In the genomic region with DNA sequence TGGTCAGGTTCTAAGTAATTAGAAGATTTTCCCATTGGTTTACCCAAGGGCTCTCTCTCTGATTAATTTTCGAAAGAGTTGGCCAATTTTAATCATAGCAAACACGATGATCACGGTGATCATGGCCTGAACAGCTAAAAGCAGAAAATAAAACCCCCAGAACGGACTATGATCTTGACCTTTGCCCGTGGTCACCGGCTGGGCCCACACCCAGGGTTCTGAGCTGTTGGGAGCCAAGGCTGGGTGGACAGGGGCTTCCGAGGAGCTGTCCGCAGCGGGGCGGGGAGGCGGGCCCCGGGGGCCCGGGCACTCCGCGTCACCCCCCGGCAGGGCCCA, we compare ENCODE assay signal across 1 cellular context.
TF ChIP-seq lines count a peak whose summit lies in the region.

No MANE protein-coding gene starts in this region.

TF ChIP-seq in HepG2, 621 proteins besides CTCF, POLR2A, EP300 and RAD21 (continued from another document and continues in another):
- TF ChIP-seq, protein P1, sequence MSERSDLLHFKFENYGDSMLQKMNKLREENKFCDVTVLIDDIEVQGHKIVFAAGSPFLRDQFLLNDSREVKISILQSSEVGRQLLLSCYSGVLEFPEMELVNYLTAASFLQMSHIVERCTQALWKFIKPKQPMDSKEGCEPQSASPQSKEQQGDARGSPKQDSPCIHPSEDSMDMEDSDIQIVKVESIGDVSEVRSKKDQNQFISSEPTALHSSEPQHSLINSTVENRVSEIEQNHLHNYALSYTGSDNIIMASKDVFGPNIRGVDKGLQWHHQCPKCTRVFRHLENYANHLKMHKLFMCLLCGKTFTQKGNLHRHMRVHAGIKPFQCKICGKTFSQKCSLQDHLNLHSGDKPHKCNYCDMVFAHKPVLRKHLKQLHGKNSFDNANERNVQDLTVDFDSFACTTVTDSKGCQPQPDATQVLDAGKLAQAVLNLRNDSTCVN (CRISPR knock-in tag; IDR thresholded peaks at IDR 0.05; ENCODE audit: borderline replicate concordance), result no peak
- no peak for TF ChIP-seq PAX8 (CRISPR knock-in tag; IDR thresholded peaks at IDR 0.05; ENCODE audit: borderline replicate concordance)
- 0 out of 2 replicates have a peak, but pooled peaks have one; percentile 13 for TF ChIP-seq ZFY (CRISPR knock-in tag; IDR thresholded peaks at IDR 0.05)
- no peak for TF ChIP-seq ZFP37 (CRISPR knock-in tag; IDR thresholded peaks at IDR 0.05; ENCODE audit: borderline replicate concordance)
- no peak for TF ChIP-seq SKI (IDR thresholded peaks at IDR 0.05; ENCODE audit: partially characterized antibody)
- TF ChIP-seq XRCC5 (optimal IDR thresholded peaks at IDR 0.05; ENCODE audit: low read length), result no peak
- TF ChIP-seq PHF5A (CRISPR knock-in tag; IDR thresholded peaks at IDR 0.05; ENCODE audit: low read depth, unreplicated experiment), result no peak
- peak; percentile 62 for TF ChIP-seq HNF4A (CRISPR knock-in tag; IDR thresholded peaks at IDR 0.05)
- TF ChIP-seq, protein P2, sequence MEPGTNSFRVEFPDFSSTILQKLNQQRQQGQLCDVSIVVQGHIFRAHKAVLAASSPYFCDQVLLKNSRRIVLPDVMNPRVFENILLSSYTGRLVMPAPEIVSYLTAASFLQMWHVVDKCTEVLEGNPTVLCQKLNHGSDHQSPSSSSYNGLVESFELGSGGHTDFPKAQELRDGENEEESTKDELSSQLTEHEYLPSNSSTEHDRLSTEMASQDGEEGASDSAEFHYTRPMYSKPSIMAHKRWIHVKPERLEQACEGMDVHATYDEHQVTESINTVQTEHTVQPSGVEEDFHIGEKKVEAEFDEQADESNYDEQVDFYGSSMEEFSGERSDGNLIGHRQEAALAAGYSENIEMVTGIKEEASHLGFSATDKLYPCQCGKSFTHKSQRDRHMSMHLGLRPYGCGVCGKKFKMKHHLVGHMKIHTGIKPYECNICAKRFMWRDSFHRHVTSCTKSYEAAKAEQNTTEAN (CRISPR knock-in tag; conservative IDR thresholded peaks at IDR 0.05), result no peak
- no peak for TF ChIP-seq ZNF562 (CRISPR knock-in tag; IDR thresholded peaks at IDR 0.05; ENCODE audit: borderline replicate concordance)
- no peak for TF ChIP-seq ZNF331 (CRISPR knock-in tag; IDR thresholded peaks at IDR 0.05)
- no peak for TF ChIP-seq NPAS2 (CRISPR knock-in tag; IDR thresholded peaks at IDR 0.05; ENCODE audit: borderline replicate concordance)
- no peak for TF ChIP-seq ZNF143 (CRISPR knock-in tag; IDR thresholded peaks at IDR 0.05)
- TF ChIP-seq IRX3 (CRISPR knock-in tag; IDR thresholded peaks at IDR 0.05; ENCODE audit: borderline replicate concordance, low read depth), result no peak
- peak; percentile 39 for TF ChIP-seq ASH2L (IDR thresholded peaks at IDR 0.05; ENCODE audit: insufficient read length, low read depth, low read length)
- TF ChIP-seq, protein P3, sequence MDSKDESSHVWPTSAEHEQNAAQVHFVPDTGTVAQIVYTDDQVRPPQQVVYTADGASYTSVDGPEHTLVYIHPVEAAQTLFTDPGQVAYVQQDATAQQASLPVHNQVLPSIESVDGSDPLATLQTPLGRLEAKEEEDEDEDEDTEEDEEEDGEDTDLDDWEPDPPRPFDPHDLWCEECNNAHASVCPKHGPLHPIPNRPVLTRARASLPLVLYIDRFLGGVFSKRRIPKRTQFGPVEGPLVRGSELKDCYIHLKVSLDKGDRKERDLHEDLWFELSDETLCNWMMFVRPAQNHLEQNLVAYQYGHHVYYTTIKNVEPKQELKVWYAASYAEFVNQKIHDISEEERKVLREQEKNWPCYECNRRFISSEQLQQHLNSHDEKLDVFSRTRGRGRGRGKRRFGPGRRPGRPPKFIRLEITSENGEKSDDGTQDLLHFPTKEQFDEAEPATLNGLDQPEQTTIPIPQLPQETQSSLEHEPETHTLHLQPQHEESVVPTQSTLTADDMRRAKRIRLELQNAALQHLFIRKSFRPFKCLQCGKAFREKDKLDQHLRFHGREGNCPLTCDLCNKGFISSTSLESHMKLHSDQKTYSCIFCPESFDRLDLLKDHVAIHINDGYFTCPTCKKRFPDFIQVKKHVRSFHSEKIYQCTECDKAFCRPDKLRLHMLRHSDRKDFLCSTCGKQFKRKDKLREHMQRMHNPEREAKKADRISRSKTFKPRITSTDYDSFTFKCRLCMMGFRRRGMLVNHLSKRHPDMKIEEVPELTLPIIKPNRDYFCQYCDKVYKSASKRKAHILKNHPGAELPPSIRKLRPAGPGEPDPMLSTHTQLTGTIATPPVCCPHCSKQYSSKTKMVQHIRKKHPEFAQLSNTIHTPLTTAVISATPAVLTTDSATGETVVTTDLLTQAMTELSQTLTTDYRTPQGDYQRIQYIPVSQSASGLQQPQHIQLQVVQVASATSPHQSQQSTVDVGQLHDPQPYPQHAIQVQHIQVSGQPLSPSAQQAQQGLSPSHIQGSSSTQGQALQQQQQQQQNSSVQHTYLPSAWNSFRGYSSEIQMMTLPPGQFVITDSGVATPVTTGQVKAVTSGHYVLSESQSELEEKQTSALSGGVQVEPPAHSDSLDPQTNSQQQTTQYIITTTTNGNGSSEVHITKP (CRISPR knock-in tag; IDR thresholded peaks at IDR 0.05; ENCODE audit: low read depth), result no peak
- TF ChIP-seq, protein P4, sequence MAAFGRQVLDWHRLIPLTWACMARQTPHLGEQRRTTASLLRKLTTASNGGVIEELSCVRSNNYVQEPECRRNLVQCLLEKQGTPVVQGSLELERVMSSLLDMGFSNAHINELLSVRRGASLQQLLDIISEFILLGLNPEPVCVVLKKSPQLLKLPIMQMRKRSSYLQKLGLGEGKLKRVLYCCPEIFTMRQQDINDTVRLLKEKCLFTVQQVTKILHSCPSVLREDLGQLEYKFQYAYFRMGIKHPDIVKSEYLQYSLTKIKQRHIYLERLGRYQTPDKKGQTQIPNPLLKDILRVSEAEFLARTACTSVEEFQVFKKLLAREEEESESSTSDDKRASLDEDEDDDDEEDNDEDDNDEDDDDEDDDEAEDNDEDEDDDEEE (CRISPR knock-in tag; IDR thresholded peaks at IDR 0.05), result no peak
- no peak for TF ChIP-seq ZFP36 (IDR thresholded peaks at IDR 0.05; ENCODE audit: borderline replicate concordance, low read depth, low read length, partially characterized antibody)
- TF ChIP-seq, protein P5, sequence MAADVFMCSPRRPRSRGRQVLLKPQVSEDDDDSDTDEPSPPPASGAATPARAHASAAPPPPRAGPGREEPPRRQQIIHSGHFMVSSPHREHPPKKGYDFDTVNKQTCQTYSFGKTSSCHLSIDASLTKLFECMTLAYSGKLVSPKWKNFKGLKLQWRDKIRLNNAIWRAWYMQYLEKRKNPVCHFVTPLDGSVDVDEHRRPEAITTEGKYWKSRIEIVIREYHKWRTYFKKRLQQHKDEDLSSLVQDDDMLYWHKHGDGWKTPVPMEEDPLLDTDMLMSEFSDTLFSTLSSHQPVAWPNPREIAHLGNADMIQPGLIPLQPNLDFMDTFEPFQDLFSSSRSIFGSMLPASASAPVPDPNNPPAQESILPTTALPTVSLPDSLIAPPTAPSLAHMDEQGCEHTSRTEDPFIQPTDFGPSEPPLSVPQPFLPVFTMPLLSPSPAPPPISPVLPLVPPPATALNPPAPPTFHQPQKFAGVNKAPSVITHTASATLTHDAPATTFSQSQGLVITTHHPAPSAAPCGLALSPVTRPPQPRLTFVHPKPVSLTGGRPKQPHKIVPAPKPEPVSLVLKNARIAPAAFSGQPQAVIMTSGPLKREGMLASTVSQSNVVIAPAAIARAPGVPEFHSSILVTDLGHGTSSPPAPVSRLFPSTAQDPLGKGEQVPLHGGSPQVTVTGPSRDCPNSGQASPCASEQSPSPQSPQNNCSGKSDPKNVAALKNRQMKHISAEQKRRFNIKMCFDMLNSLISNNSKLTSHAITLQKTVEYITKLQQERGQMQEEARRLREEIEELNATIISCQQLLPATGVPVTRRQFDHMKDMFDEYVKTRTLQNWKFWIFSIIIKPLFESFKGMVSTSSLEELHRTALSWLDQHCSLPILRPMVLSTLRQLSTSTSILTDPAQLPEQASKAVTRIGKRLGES (CRISPR knock-in tag; IDR thresholded peaks at IDR 0.05; ENCODE audit: borderline replicate concordance), result no peak
- TF ChIP-seq, protein P6, sequence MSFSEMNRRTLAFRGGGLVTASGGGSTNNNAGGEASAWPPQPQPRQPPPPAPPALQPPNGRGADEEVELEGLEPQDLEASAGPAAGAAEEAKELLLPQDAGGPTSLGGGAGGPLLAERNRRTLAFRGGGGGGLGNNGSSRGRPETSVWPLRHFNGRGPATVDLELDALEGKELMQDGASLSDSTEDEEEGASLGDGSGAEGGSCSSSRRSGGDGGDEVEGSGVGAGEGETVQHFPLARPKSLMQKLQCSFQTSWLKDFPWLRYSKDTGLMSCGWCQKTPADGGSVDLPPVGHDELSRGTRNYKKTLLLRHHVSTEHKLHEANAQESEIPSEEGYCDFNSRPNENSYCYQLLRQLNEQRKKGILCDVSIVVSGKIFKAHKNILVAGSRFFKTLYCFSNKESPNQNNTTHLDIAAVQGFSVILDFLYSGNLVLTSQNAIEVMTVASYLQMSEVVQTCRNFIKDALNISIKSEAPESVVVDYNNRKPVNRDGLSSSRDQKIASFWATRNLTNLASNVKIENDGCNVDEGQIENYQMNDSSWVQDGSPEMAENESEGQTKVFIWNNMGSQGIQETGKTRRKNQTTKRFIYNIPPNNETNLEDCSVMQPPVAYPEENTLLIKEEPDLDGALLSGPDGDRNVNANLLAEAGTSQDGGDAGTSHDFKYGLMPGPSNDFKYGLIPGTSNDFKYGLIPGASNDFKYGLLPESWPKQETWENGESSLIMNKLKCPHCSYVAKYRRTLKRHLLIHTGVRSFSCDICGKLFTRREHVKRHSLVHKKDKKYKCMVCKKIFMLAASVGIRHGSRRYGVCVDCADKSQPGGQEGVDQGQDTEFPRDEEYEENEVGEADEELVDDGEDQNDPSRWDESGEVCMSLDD (CRISPR knock-in tag; IDR thresholded peaks at IDR 0.05; ENCODE audit: borderline replicate concordance), result no peak
- TF ChIP-seq REL (CRISPR knock-in tag; conservative IDR thresholded peaks at IDR 0.05), result no peak
- no peak for TF ChIP-seq RBM39 (IDR thresholded peaks at IDR 0.05; ENCODE audit: low read depth, low read length, poor library complexity, severe bottlenecking)
- no peak for TF ChIP-seq HNRNPUL1 (IDR thresholded peaks at IDR 0.05; ENCODE audit: low read depth, low read length)
- TF ChIP-seq, protein P7, sequence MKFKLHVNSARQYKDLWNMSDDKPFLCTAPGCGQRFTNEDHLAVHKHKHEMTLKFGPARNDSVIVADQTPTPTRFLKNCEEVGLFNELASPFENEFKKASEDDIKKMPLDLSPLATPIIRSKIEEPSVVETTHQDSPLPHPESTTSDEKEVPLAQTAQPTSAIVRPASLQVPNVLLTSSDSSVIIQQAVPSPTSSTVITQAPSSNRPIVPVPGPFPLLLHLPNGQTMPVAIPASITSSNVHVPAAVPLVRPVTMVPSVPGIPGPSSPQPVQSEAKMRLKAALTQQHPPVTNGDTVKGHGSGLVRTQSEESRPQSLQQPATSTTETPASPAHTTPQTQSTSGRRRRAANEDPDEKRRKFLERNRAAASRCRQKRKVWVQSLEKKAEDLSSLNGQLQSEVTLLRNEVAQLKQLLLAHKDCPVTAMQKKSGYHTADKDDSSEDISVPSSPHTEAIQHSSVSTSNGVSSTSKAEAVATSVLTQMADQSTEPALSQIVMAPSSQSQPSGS (CRISPR knock-in tag; IDR thresholded peaks at IDR 0.05), result no peak
- TF ChIP-seq ZNF720 (CRISPR knock-in tag; IDR thresholded peaks at IDR 0.05), result no peak
- no peak for TF ChIP-seq ZNF160 (CRISPR knock-in tag; IDR thresholded peaks at IDR 0.05)
- no peak for TF ChIP-seq CREM (IDR thresholded peaks at IDR 0.05)
- no peak for TF ChIP-seq CREM (CRISPR knock-in tag; IDR thresholded peaks at IDR 0.05)
- TF ChIP-seq DNMT3B (CRISPR knock-in tag; conservative IDR thresholded peaks at IDR 0.05), result no peak
- TF ChIP-seq ZNF776 (CRISPR knock-in tag; IDR thresholded peaks at IDR 0.05), result no peak
- TF ChIP-seq NCOR1 (IDR thresholded peaks at IDR 0.05; ENCODE audit: borderline replicate concordance, low read length), result 0 out of 2 replicates have a peak, but pooled peaks have one; percentile 46
- no peak for TF ChIP-seq NFYB (CRISPR knock-in tag; IDR thresholded peaks at IDR 0.05)
- no peak for TF ChIP-seq TMF1 (CRISPR knock-in tag; IDR thresholded peaks at IDR 0.05; ENCODE audit: low read depth)
- no peak for TF ChIP-seq ZNF460 (CRISPR knock-in tag; IDR thresholded peaks at IDR 0.05; ENCODE audit: borderline replicate concordance)
- TF ChIP-seq ZFYVE20 (CRISPR knock-in tag; IDR thresholded peaks at IDR 0.05; ENCODE audit: borderline replicate concordance, low read depth), result no peak
- TF ChIP-seq ZNF816 (CRISPR knock-in tag; IDR thresholded peaks at IDR 0.05; ENCODE audit: borderline replicate concordance), result no peak
- TF ChIP-seq, protein P8, sequence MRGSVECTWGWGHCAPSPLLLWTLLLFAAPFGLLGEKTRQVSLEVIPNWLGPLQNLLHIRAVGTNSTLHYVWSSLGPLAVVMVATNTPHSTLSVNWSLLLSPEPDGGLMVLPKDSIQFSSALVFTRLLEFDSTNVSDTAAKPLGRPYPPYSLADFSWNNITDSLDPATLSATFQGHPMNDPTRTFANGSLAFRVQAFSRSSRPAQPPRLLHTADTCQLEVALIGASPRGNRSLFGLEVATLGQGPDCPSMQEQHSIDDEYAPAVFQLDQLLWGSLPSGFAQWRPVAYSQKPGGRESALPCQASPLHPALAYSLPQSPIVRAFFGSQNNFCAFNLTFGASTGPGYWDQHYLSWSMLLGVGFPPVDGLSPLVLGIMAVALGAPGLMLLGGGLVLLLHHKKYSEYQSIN (CRISPR knock-in tag; IDR thresholded peaks at IDR 0.05; ENCODE audit: borderline replicate concordance), result no peak
- no peak for TF ChIP-seq ZBTB20 (CRISPR knock-in tag; IDR thresholded peaks at IDR 0.05; ENCODE audit: borderline replicate concordance, low read depth)
- TF ChIP-seq FOSL1 (CRISPR knock-in tag; IDR thresholded peaks at IDR 0.05; ENCODE audit: borderline replicate concordance), result no peak
- peak; percentile 54; the same call in 1 of the 2 replicates for TF ChIP-seq NR2C2 (CRISPR knock-in tag; IDR thresholded peaks at IDR 0.05; ENCODE audit: borderline replicate concordance)
- TF ChIP-seq, protein P9, sequence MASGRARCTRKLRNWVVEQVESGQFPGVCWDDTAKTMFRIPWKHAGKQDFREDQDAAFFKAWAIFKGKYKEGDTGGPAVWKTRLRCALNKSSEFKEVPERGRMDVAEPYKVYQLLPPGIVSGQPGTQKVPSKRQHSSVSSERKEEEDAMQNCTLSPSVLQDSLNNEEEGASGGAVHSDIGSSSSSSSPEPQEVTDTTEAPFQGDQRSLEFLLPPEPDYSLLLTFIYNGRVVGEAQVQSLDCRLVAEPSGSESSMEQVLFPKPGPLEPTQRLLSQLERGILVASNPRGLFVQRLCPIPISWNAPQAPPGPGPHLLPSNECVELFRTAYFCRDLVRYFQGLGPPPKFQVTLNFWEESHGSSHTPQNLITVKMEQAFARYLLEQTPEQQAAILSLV (CRISPR knock-in tag; IDR thresholded peaks at IDR 0.05; ENCODE audit: borderline replicate concordance), result no peak
- TF ChIP-seq ZNF136 (CRISPR knock-in tag; IDR thresholded peaks at IDR 0.05; ENCODE audit: low read depth), result no peak
- TF ChIP-seq ETV5 (CRISPR knock-in tag; IDR thresholded peaks at IDR 0.05; ENCODE audit: borderline replicate concordance), result no peak
- TF ChIP-seq RCOR2 (CRISPR knock-in tag; IDR thresholded peaks at IDR 0.05), result no peak
- peak; percentile 22; the same call in 1 of the 2 replicates for TF ChIP-seq GABPB1 (CRISPR knock-in tag; IDR thresholded peaks at IDR 0.05)
- TF ChIP-seq CAMTA2 (CRISPR knock-in tag; IDR thresholded peaks at IDR 0.05; ENCODE audit: borderline replicate concordance), result no peak
- TF ChIP-seq HOXA7 (CRISPR knock-in tag; IDR thresholded peaks at IDR 0.05), result no peak
